9 cellular contexts compared by ENCODE assay signal in the genomic region with DNA sequence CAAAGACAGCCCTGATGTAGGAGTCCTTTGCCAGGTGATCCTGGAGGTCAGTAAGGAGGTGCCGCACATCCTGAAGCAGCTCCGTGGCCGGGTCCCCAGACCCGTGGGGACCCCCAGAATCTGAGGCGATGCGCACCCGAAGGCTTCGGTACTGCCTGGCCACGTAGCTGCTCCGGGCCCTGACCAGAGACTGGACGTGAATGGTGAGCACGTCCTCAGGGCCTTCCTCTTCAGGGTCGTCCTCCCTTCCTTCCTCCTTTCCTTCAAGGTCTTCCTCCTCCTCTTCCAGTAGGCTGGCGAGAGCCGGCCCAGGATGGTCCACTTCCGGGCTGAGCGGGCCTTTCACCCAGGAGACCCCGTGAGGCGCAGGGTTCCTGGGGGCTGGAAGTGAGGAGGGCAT. TPM values are rescaled to one million over a fixed set of nuclear protein-coding genes. Genes with fewer than 3 reads are reported as not detected.
DNase-seq lines count a peak whose midpoint lies in the region; ATAC-seq, FAIRE-seq and TF ChIP-seq lines count a peak whose summit lies in the region.
"Had no signal": no experiment of that assay in that cellular context is flagged by ENCODE, and none has a peak within 500 bp of the region (broad histone marks: within the 10 kb centered on the region; RNA-seq: fewer than 3 reads in every experiment).

No MANE protein-coding gene starts in this region.

- POLR2A ChIA-PET in A549 (lab: Yijun Ruan, JAX): interaction anchor here (1.5 kb wide), 1 partner anchor 18 kb away, joined by 6 read pairs; no protein-coding TSS in a partner anchor
- POLR2A ChIA-PET in activated CD8-positive, alpha-beta T cell treated with anti-CD3 and anti-CD28 coated beads, Interleukin-2, amount 10 ng/mL, durations not matched to agents 7 days and 5 days (lab: Charles Lee): interaction anchor here (1.0 to 2.0 kb wide), 2 partner anchors 20 to 22 kb away, joined by 5 to 10 read pairs; no protein-coding TSS in a partner anchor

- no peak for TF ChIP-seq EP300 in A549 (IDR thresholded peaks at IDR 0.05)

- 93% methylated on average over 19 of the region's 19 CpGs for whole genome bisulfite sequencing in A549 (ENCODE audit: missing lambda C conversion rate)

- ATAC-seq in A549: no peak; a peak in 1 of 6 replicates
- ATAC-seq in activated CD8-positive, alpha-beta T cell treated with anti-CD3 and anti-CD28 coated beads, Interleukin-2, amount 10 ng/mL, durations not matched to agents 7 days and 5 days: no peak
- ATAC-seq in lower lobe of right lung: peak; percentile 1 to 2
- ATAC-seq in HG03521 (IDR thresholded peaks at IDR 0.05; ENCODE audit: unreplicated experiment): no peak

- no peaks in the 10 kb centered on the region for H3K9me3 Mint-ChIP-seq in activated CD8-positive, alpha-beta T cell treated with anti-CD3 and anti-CD28 coated beads, Interleukin-2, amount 10 ng/mL, durations not matched to agents 7 days and 5 days (ENCODE audit: insufficient read depth)

- H3K4me3 ChIP-seq in A549 (no peak overlapping the region), lower lobe of right lung (peak overlapping the region; percentile 60)

- no peak overlapping the region for H3K27ac ChIP-seq in A549
- peak overlapping the region; percentile 65 for H3K27ac ChIP-seq in lower lobe of right lung

- peak overlapping the region; percentile 74; the same call in 2 of the 3 replicates for H3K4me2 ChIP-seq in A549

- H3K27me3 ChIP-seq in lower lobe of right lung (ENCODE audit: low read depth): no peaks in the 10 kb centered on the region

- H3K36me3 ChIP-seq in lower lobe of right lung: no peaks in the 10 kb centered on the region

- no peaks in the 10 kb centered on the region for H3K27me3 Mint-ChIP-seq in activated CD8-positive, alpha-beta T cell treated with anti-CD3 and anti-CD28 coated beads, Interleukin-2, amount 10 ng/mL, durations not matched to agents 7 days and 5 days (ENCODE audit: low read depth)

- no peak for FAIRE-seq in A549 (lab: Jason Lieb, UNC)

- H3K36me3 Mint-ChIP-seq in activated CD8-positive, alpha-beta T cell treated with anti-CD3 and anti-CD28 coated beads, Interleukin-2, amount 10 ng/mL, durations not matched to agents 7 days and 5 days (ENCODE audit: low read depth): peaks cover 43% of the 10 kb centered on the region

- intact Hi-C loops in lower lobe of right lung (cut with DNase I): no loop called here

- H3K27ac Mint-ChIP-seq in activated CD8-positive, alpha-beta T cell treated with anti-CD3 and anti-CD28 coated beads, Interleukin-2, amount 10 ng/mL, durations not matched to agents 7 days and 5 days: peak overlapping the region; percentile 68

- no peak for TF ChIP-seq POLR2A in A549 (IDR thresholded peaks at IDR 0.05; ENCODE audit: low read length)

- peaks cover 48% of the 10 kb centered on the region for H3K4me1 Mint-ChIP-seq in activated CD8-positive, alpha-beta T cell treated with anti-CD3 and anti-CD28 coated beads, Interleukin-2, amount 10 ng/mL, durations not matched to agents 7 days and 5 days (ENCODE audit: low read depth)

- H3K4me3 Mint-ChIP-seq in activated CD8-positive, alpha-beta T cell treated with anti-CD3 and anti-CD28 coated beads, Interleukin-2, amount 10 ng/mL, durations not matched to agents 7 days and 5 days: peak overlapping the region; percentile 53

- H3K4me1 ChIP-seq in A549 (peaks cover 13% of the 10 kb centered on the region; the same call in 2 of the 3 replicates), lower lobe of right lung (peaks cover 18% of the 10 kb centered on the region)

- H3K9me3 ChIP-seq in A549: no peaks in the 10 kb centered on the region
- no peaks in the 10 kb centered on the region for H3K9me3 ChIP-seq in lower lobe of right lung

- TF ChIP-seq CTCF in A549 (IDR thresholded peaks at IDR 0.05) (no peak), lower lobe of right lung (IDR thresholded peaks at IDR 0.05) (no peak)

- DNase-seq in A549 (ENCODE audit: low read depth in 1 of 2, low spot score in 1 of 2) (no peak), D341Med (ENCODE audit: low spot score) (peak; percentile 26), lower lobe of right lung (no peak), hypothalamus (lab: John Stamatoyannopoulos, UW) (no peak), NCI-H1417 (lab: John Stamatoyannopoulos, UW) (no peak), NCI-H146 treated with DMSO at 0.1 percent for 48 hours (lab: John Stamatoyannopoulos, UW; ENCODE audit: unreplicated experiment) (no peak)
- DNase-seq in activated CD8-positive, alpha-beta T cell treated with anti-CD3 and anti-CD28 coated beads, Interleukin-2, amount 10 ng/mL, durations not matched to agents 7 days and 5 days: no peak
- DNase-seq: NCI-H748 treated with DMSO at 0.1 percent for 48 hours had no signal

- CTCF ChIA-PET in A549 (lab: Yijun Ruan, JAX): interaction anchor here (0.7 to 31.8 kb wide), 25 partner anchors 2 to 467 kb away, joined by 3 to 652 read pairs (median 5); a partner anchor contains a TSS
- CTCF ChIA-PET in activated CD8-positive, alpha-beta T cell treated with anti-CD3 and anti-CD28 coated beads, Interleukin-2, amount 10 ng/mL, durations not matched to agents 7 days and 5 days (lab: Charles Lee): interaction anchor here (1.3 to 5.6 kb wide), 7 partner anchors 9 to 468 kb away, joined by 4 to 34 read pairs (median 7); a partner anchor contains a TSS

- TF ChIP-seq RAD21 in A549 (conservative IDR thresholded peaks at IDR 0.05 in 1 of 2, IDR thresholded peaks at IDR 0.05 in 1 of 2): no peak

TF ChIP-seq in A549, 52 proteins besides CTCF, POLR2A, EP300 and RAD21 (continues in another document):
- TF ChIP-seq FOXS1 (CRISPR knock-in tag; IDR thresholded peaks at IDR 0.05) (no peak), HDAC2 (IDR thresholded peaks at IDR 0.05) (no peak)
- TF ChIP-seq, protein P1, sequence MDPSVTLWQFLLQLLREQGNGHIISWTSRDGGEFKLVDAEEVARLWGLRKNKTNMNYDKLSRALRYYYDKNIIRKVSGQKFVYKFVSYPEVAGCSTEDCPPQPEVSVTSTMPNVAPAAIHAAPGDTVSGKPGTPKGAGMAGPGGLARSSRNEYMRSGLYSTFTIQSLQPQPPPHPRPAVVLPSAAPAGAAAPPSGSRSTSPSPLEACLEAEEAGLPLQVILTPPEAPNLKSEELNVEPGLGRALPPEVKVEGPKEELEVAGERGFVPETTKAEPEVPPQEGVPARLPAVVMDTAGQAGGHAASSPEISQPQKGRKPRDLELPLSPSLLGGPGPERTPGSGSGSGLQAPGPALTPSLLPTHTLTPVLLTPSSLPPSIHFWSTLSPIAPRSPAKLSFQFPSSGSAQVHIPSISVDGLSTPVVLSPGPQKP (IDR thresholded peaks at IDR 0.05; ENCODE audit: low read depth, low read length): no peak
- TF ChIP-seq, protein P2, sequence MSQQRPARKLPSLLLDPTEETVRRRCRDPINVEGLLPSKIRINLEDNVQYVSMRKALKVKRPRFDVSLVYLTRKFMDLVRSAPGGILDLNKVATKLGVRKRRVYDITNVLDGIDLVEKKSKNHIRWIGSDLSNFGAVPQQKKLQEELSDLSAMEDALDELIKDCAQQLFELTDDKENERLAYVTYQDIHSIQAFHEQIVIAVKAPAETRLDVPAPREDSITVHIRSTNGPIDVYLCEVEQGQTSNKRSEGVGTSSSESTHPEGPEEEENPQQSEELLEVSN (IDR thresholded peaks at IDR 0.05; ENCODE audit: borderline replicate concordance, low read depth): no peak

RNA-seq across cellular contexts. Expression of a gene that starts 7.5 kb away (rescaled TPM):
- polyA plus RNA-seq in A549 (2011; rRNA removed) (6.3 and 6.6 TPM in 2 replicates), A549 (2017; fragmentation: RNase III; extraction: RNeasy Plus Mini Kit Qiagen cat#74134 plus additional on column Dnase treatment) (2.9 to 3.5 TPM (median 3.1 TPM) in 3 replicates)
- 3.6 and 3.7 TPM in 2 replicates for polyA plus RNA-seq in A549 (2012; cell fraction: cytosol; rRNA removed)
- polyA plus RNA-seq in A549 (2012; cell fraction: nucleus; rRNA removed): 2.1 and 2.8 TPM in 2 replicates
- polyA minus RNA-seq in A549 (2011; rRNA and poly(A)+ RNA removed): 4.3 and 5.2 TPM in 2 replicates
- total RNA-seq in activated CD8-positive, alpha-beta T cell treated with anti-CD3 and anti-CD28 coated beads, Interleukin-2, amount 10 ng/mL, durations not matched to agents 7 days and 5 days: 10 to 100 TPM; 58.9 to 63.5 TPM
- 8.3 TPM for total RNA-seq in lower lobe of right lung

RNA-seq across cellular contexts. Expression of a gene that starts 20.8 kb away (rescaled TPM):
- 440 and 487 TPM in 2 replicates for polyA plus RNA-seq in A549 (2011; rRNA removed)
- polyA plus RNA-seq in A549 (2012; cell fraction: cytosol; rRNA removed): 346 and 419 TPM in 2 replicates
- polyA plus RNA-seq in A549 (2012; cell fraction: nucleus; rRNA removed): 557 and 713 TPM in 2 replicates
- 372 to 383 TPM (median 380 TPM) in 3 replicates for polyA plus RNA-seq in A549 (2017; fragmentation: RNase III; extraction: RNeasy Plus Mini Kit Qiagen cat#74134 plus additional on column Dnase treatment)
- 477 and 485 TPM in 2 replicates for polyA minus RNA-seq in A549 (2011; rRNA and poly(A)+ RNA removed)
- total RNA-seq in activated CD8-positive, alpha-beta T cell treated with anti-CD3 and anti-CD28 coated beads, Interleukin-2, amount 10 ng/mL, durations not matched to agents 7 days and 5 days: 100 to 1,000 TPM; 509 to 553 TPM
- total RNA-seq in lower lobe of right lung: 274 TPM

RNA-seq across cellular contexts. Expression of a gene that starts 28.8 kb away (rescaled TPM):
- polyA plus RNA-seq in A549 (2011; rRNA removed) (28.6 and 31.5 TPM in 2 replicates), A549 (2017; fragmentation: RNase III; extraction: RNeasy Plus Mini Kit Qiagen cat#74134 plus additional on column Dnase treatment) (28.3 to 30.4 TPM (median 30.4 TPM) in 3 replicates)
- 32.7 and 36.6 TPM in 2 replicates for polyA plus RNA-seq in A549 (2012; cell fraction: cytosol; rRNA removed)
- 57.0 and 61.5 TPM in 2 replicates for polyA plus RNA-seq in A549 (2012; cell fraction: nucleus; rRNA removed)
- polyA minus RNA-seq in A549 (2011; rRNA and poly(A)+ RNA removed): 23.2 and 27.7 TPM in 2 replicates
- total RNA-seq in activated CD8-positive, alpha-beta T cell treated with anti-CD3 and anti-CD28 coated beads, Interleukin-2, amount 10 ng/mL, durations not matched to agents 7 days and 5 days: 10 to 100 TPM; 36.4 to 40.3 TPM
- 60.1 TPM for total RNA-seq in lower lobe of right lung

RNA-seq across cellular contexts. Expression of a gene that starts 29.2 kb away (rescaled TPM):
- polyA plus RNA-seq in A549 (2011; rRNA removed) (25.6 and 35.0 TPM in 2 replicates), A549 (2017; fragmentation: RNase III; extraction: RNeasy Plus Mini Kit Qiagen cat#74134 plus additional on column Dnase treatment) (56.4 to 61.7 TPM (median 59.5 TPM) in 3 replicates)
- polyA plus RNA-seq in A549 (2012; cell fraction: cytosol; rRNA removed): 106 and 131 TPM in 2 replicates
- polyA plus RNA-seq in A549 (2012; cell fraction: nucleus; rRNA removed): 96.5 and 113 TPM in 2 replicates
- 10.3 and 10.9 TPM in 2 replicates for polyA minus RNA-seq in A549 (2011; rRNA and poly(A)+ RNA removed)
- total RNA-seq in activated CD8-positive, alpha-beta T cell treated with anti-CD3 and anti-CD28 coated beads, Interleukin-2, amount 10 ng/mL, durations not matched to agents 7 days and 5 days: 10 to 100 TPM; 31.9 to 36.6 TPM
- total RNA-seq in lower lobe of right lung: 23.1 TPM

RNA-seq across cellular contexts. Expression of a gene that starts 39.0 kb away (rescaled TPM):
- polyA plus RNA-seq in A549 (2011; rRNA removed) (383 and 431 TPM in 2 replicates), A549 (2017; fragmentation: RNase III; extraction: RNeasy Plus Mini Kit Qiagen cat#74134 plus additional on column Dnase treatment) (393 to 394 TPM (median 394 TPM) in 3 replicates)
- polyA plus RNA-seq in A549 (2012; cell fraction: cytosol; rRNA removed): 437 and 495 TPM in 2 replicates
- 459 and 460 TPM in 2 replicates for polyA plus RNA-seq in A549 (2012; cell fraction: nucleus; rRNA removed)
- polyA minus RNA-seq in A549 (2011; rRNA and poly(A)+ RNA removed): 166 and 194 TPM in 2 replicates
- 100 to 1,000 TPM; 170 to 175 TPM for total RNA-seq in activated CD8-positive, alpha-beta T cell treated with anti-CD3 and anti-CD28 coated beads, Interleukin-2, amount 10 ng/mL, durations not matched to agents 7 days and 5 days
- 227 TPM for total RNA-seq in lower lobe of right lung

Comparison
In these comparisons a context has a peak if more than half of its experiments do, and no peak if none do; other contexts are left out.
1. ATAC-seq: peak in lower lobe of right lung (2 of 2); none in A549 (0 of 2), activated CD8-positive, alpha-beta T cell treated with anti-CD3 and anti-CD28 coated beads, Interleukin-2, amount 10 ng/mL, durations not matched to agents 7 days and 5 days (single experiment) and HG03521 (single experiment).